In genomic region chr2:171432969-171433762, GRCh38 we compare ENCODE assay signal across 7 cellular contexts. TPM values are rescaled to one million over a fixed set of nuclear protein-coding genes. Genes with fewer than 3 reads are reported as not detected.
DNase-seq lines count a peak whose midpoint lies in the region; TF ChIP-seq lines count a peak whose summit lies in the region.

No MANE protein-coding gene starts in this region.

- peak overlapping the region; percentile 93 for H3K27ac Mint-ChIP-seq in T-helper 1 cell treated with Interleukin-12 subunit alpha and Interleukin-12 subunit beta and Interleukin-4 antibody, amounts not matched to agents 30 μg/mL and 1 μg/mL, for 36 hours

- H3K4me3 Mint-ChIP-seq in T-helper 1 cell treated with Interleukin-12 subunit alpha and Interleukin-12 subunit beta and Interleukin-4 antibody, amounts not matched to agents 30 μg/mL and 1 μg/mL, for 36 hours = peak overlapping the region; percentile 85

- H3K9me3 Mint-ChIP-seq in T-helper 1 cell treated with Interleukin-12 subunit alpha and Interleukin-12 subunit beta and Interleukin-4 antibody, amounts not matched to agents 30 μg/mL and 1 μg/mL, for 36 hours = peaks cover 14% of the 10 kb centered on the region

- peak; percentile 78 for DNase-seq in LoVo (ENCODE audit: low spot score)
- peak; percentile 25 for DNase-seq in central memory CD4-positive, alpha-beta T cell
- DNase-seq in lower leg skin (ENCODE audit: low spot score in 2 of 2) = peak in 1 of 2 donors; percentile 71
- DNase-seq in stimulated activated CD8-positive, alpha-beta memory T cell treated with anti-CD3 and anti-CD28 coated beads, Interleukin-7, amount 100 ng/mL, for 4 hours (ENCODE audit: low read depth in 2 of 2) = peak; percentile 29 to 43
- no peak for DNase-seq in cerebellar nuclear complex (lab: John Stamatoyannopoulos, UW)

- intact Hi-C loops in lower leg skin (cut with DNase I; ENCODE audit: low total_unique reads) = no loop called here

- WGBS in lower leg skin, 2 donors = 16 to 19% methylated on average over 20 of the region's 20 CpGs

- no peak for TF ChIP-seq POLR2A in lower leg skin (IDR thresholded peaks at IDR 0.05)

- H3K4me3 ChIP-seq in GM12875 (ENCODE audit: low read depth, low read length) = peak overlapping the region; percentile 81
- H3K4me3 ChIP-seq in lower leg skin (ENCODE audit: low read depth, poor library complexity, severe bottlenecking) = peak overlapping the region; percentile 71

- H3K36me3 Mint-ChIP-seq in T-helper 1 cell treated with Interleukin-12 subunit alpha and Interleukin-12 subunit beta and Interleukin-4 antibody, amounts not matched to agents 30 μg/mL and 1 μg/mL, for 36 hours (ENCODE audit: low read depth) = peaks cover 27% of the 10 kb centered on the region

- H3K4me1 Mint-ChIP-seq in T-helper 1 cell treated with Interleukin-12 subunit alpha and Interleukin-12 subunit beta and Interleukin-4 antibody, amounts not matched to agents 30 μg/mL and 1 μg/mL, for 36 hours (ENCODE audit: low read depth) = peaks cover 27% of the 10 kb centered on the region

- H3K27me3 Mint-ChIP-seq in T-helper 1 cell treated with Interleukin-12 subunit alpha and Interleukin-12 subunit beta and Interleukin-4 antibody, amounts not matched to agents 30 μg/mL and 1 μg/mL, for 36 hours (ENCODE audit: low read depth) = no peaks in the 10 kb centered on the region

- TF ChIP-seq CTCF in GM12875 (IDR thresholded peaks at IDR 0.05; ENCODE audit: borderline replicate concordance, insufficient read depth, low read depth, low read length) = no peak
- no peak for TF ChIP-seq CTCF in lower leg skin (IDR thresholded peaks at IDR 0.05)

RNA-seq across cellular contexts. Expression of gene METTL8, which starts 0.6 kb away (rescaled TPM):
- total RNA-seq in lower leg skin = 10 to 100 TPM; 22.5 to 34.9 (median 25.9) TPM

RNA-seq across cellular contexts. Expression of gene DCAF17, which starts 0.9 kb away (rescaled TPM):
- total RNA-seq in lower leg skin = 10 to 100 TPM; 10.5 to 17.1 (median 14.0) TPM

Comparison
In these comparisons a context has a peak if more than half of its experiments do, and no peak if none do; other contexts are left out.
1. DNase-seq: peak in LoVo (single experiment), central memory CD4-positive, alpha-beta T cell (single experiment) and stimulated activated CD8-positive, alpha-beta memory T cell treated with anti-CD3 and anti-CD28 coated beads, Interleukin-7, amount 100 ng/mL, for 4 hours (2 of 2); none in cerebellar nuclear complex (0 of 2).